24 cellular contexts compared by ENCODE assay signal in genomic region chr5:140883373-140883772, GRCh38. TPM values are rescaled to one million over a fixed set of nuclear protein-coding genes. Genes with fewer than 3 reads are reported as not detected.
"Had no signal": no experiment of that assay in that cellular context is flagged by ENCODE, and none has a peak within 500 bp of the region (broad histone marks: within the 10 kb centered on the region; RNA-seq: fewer than 3 reads in every experiment).

No MANE protein-coding gene starts in this region.

- H3K27ac ChIP-seq: SK-N-MC had no signal

- H3K4me3 ChIP-seq: SK-N-MC had no signal

- DNase-seq: activated CD4-positive, alpha-beta memory T cell treated with anti-CD3 and anti-CD28 coated beads, Interleukin-2, amount 10 ng/mL, durations not matched to agents 7 days and 5 days; activated CD4-positive, alpha-beta T cell treated with anti-CD3 and anti-CD28 coated beads for 36 hours; activated CD4-positive, alpha-beta T cell treated with anti-CD3 and anti-CD28 coated beads, Interleukin-2, amount 50 U/mL, for 1 hour; activated gamma-delta T cell; activated naive CD4-positive, alpha-beta T cell treated with anti-CD3 and anti-CD28 coated beads for 36 hours; activated T-cell treated with anti-CD3 and anti-CD28 coated beads for 4 hours; activated T-cell treated with anti-CD3 and anti-CD28 coated beads, Interleukin-2, amount 50 U/mL, for 48 hours; amygdala; NCI-H1048; NCI-H146; NCI-H187 treated with DMSO at 0.1 percent for 48 hours; NCI-H2081 treated with DMSO at 0.1 percent for 48 hours; NCI-H524; PC-3; T-cell; T-helper 2 cell had no signal

- H3K27ac Mint-ChIP-seq: activated CD4-positive, alpha-beta memory T cell treated with anti-CD3 and anti-CD28 coated beads, Interleukin-2, amount 10 ng/mL, durations not matched to agents 7 days and 5 days; activated CD4-positive, alpha-beta T cell treated with anti-CD3 and anti-CD28 coated beads for 36 hours; activated naive CD4-positive, alpha-beta T cell treated with anti-CD3 and anti-CD28 coated beads for 36 hours; activated naive CD8-positive, alpha-beta T cell; activated T-helper 17 cell treated with anti-CD3 and anti-CD28 coated beads, Interleukin-2, amount 50 U/mL, for 72 hours; brain; T-cell had no signal

- ATAC-seq: activated CD4-positive, alpha-beta T cell treated with anti-CD3 and anti-CD28 coated beads for 36 hours; activated T-helper 17 cell treated with anti-CD3 and anti-CD28 coated beads, Interleukin-2, amount 50 U/mL, for 72 hours; T-cell had no signal

- H3K4me3 Mint-ChIP-seq: activated CD4-positive, alpha-beta memory T cell treated with anti-CD3 and anti-CD28 coated beads, Interleukin-2, amount 10 ng/mL, durations not matched to agents 7 days and 5 days; activated CD4-positive, alpha-beta T cell treated with anti-CD3 and anti-CD28 coated beads for 36 hours; activated naive CD4-positive, alpha-beta T cell treated with anti-CD3 and anti-CD28 coated beads for 36 hours; activated naive CD8-positive, alpha-beta T cell; activated T-helper 17 cell treated with anti-CD3 and anti-CD28 coated beads, Interleukin-2, amount 50 U/mL, for 72 hours; central memory CD8-positive, alpha-beta T cell; T-cell had no signal

- H3K27me3 Mint-ChIP-seq: activated CD4-positive, alpha-beta memory T cell treated with anti-CD3 and anti-CD28 coated beads, Interleukin-2, amount 10 ng/mL, durations not matched to agents 7 days and 5 days; brain had no signal

- H3K4me1 Mint-ChIP-seq: activated CD4-positive, alpha-beta memory T cell treated with anti-CD3 and anti-CD28 coated beads, Interleukin-2, amount 10 ng/mL, durations not matched to agents 7 days and 5 days; activated CD4-positive, alpha-beta T cell treated with anti-CD3 and anti-CD28 coated beads for 36 hours; activated T-helper 17 cell treated with anti-CD3 and anti-CD28 coated beads, Interleukin-2, amount 50 U/mL, for 72 hours; central memory CD8-positive, alpha-beta T cell; T-cell had no signal

RNA-seq across cellular contexts. Expression of gene PCDHA13, which starts 1.4 kb away (rescaled TPM):
- total RNA-seq: activated CD4-positive, alpha-beta memory T cell treated with anti-CD3 and anti-CD28 coated beads, Interleukin-2, amount 10 ng/mL, durations not matched to agents 7 days and 5 days; activated CD4-positive, alpha-beta T cell treated with anti-CD3 and anti-CD28 coated beads for 36 hours; activated CD8-positive, alpha-beta memory T cell treated with anti-CD3 and anti-CD28 coated beads for 36 hours; activated naive CD4-positive, alpha-beta T cell treated with anti-CD3 and anti-CD28 coated beads for 36 hours; activated T-helper 17 cell treated with anti-CD3 and anti-CD28 coated beads, Interleukin-2, amount 50 U/mL, for 72 hours; LHCN-M2; M059J; T-cell had no signal

RNA-seq across cellular contexts. Expression of gene PCDHA12, which starts 8.3 kb away (rescaled TPM):
- total RNA-seq: activated CD4-positive, alpha-beta memory T cell treated with anti-CD3 and anti-CD28 coated beads, Interleukin-2, amount 10 ng/mL, durations not matched to agents 7 days and 5 days; activated CD4-positive, alpha-beta T cell treated with anti-CD3 and anti-CD28 coated beads for 36 hours; activated CD8-positive, alpha-beta memory T cell treated with anti-CD3 and anti-CD28 coated beads for 36 hours; activated naive CD4-positive, alpha-beta T cell treated with anti-CD3 and anti-CD28 coated beads for 36 hours; activated T-helper 17 cell treated with anti-CD3 and anti-CD28 coated beads, Interleukin-2, amount 50 U/mL, for 72 hours; LHCN-M2; M059J; T-cell had no signal

RNA-seq across cellular contexts. Expression of gene PCDHA11, which starts 14.6 kb away (rescaled TPM):
- total RNA-seq: activated CD4-positive, alpha-beta memory T cell treated with anti-CD3 and anti-CD28 coated beads, Interleukin-2, amount 10 ng/mL, durations not matched to agents 7 days and 5 days; activated CD4-positive, alpha-beta T cell treated with anti-CD3 and anti-CD28 coated beads for 36 hours; activated CD8-positive, alpha-beta memory T cell treated with anti-CD3 and anti-CD28 coated beads for 36 hours; activated naive CD4-positive, alpha-beta T cell treated with anti-CD3 and anti-CD28 coated beads for 36 hours; activated T-helper 17 cell treated with anti-CD3 and anti-CD28 coated beads, Interleukin-2, amount 50 U/mL, for 72 hours; T-cell had no signal

RNA-seq across cellular contexts. Expression of gene PCDHA10, which starts 27.7 kb away (rescaled TPM):
- total RNA-seq: activated CD4-positive, alpha-beta memory T cell treated with anti-CD3 and anti-CD28 coated beads, Interleukin-2, amount 10 ng/mL, durations not matched to agents 7 days and 5 days; activated CD4-positive, alpha-beta T cell treated with anti-CD3 and anti-CD28 coated beads for 36 hours; activated CD8-positive, alpha-beta memory T cell treated with anti-CD3 and anti-CD28 coated beads for 36 hours; activated naive CD4-positive, alpha-beta T cell treated with anti-CD3 and anti-CD28 coated beads for 36 hours; activated T-helper 17 cell treated with anti-CD3 and anti-CD28 coated beads, Interleukin-2, amount 50 U/mL, for 72 hours; LHCN-M2; M059J had no signal

RNA-seq across cellular contexts. Expression of gene PCDHA9, which starts 35.2 kb away (rescaled TPM):
- total RNA-seq: activated CD4-positive, alpha-beta memory T cell treated with anti-CD3 and anti-CD28 coated beads, Interleukin-2, amount 10 ng/mL, durations not matched to agents 7 days and 5 days; activated CD4-positive, alpha-beta T cell treated with anti-CD3 and anti-CD28 coated beads for 36 hours; activated CD8-positive, alpha-beta memory T cell treated with anti-CD3 and anti-CD28 coated beads for 36 hours; activated naive CD4-positive, alpha-beta T cell treated with anti-CD3 and anti-CD28 coated beads for 36 hours; activated T-helper 17 cell treated with anti-CD3 and anti-CD28 coated beads, Interleukin-2, amount 50 U/mL, for 72 hours; M059J; T-cell had no signal
